ENCODE assay signal across 1 cellular context in the genomic region with DNA sequence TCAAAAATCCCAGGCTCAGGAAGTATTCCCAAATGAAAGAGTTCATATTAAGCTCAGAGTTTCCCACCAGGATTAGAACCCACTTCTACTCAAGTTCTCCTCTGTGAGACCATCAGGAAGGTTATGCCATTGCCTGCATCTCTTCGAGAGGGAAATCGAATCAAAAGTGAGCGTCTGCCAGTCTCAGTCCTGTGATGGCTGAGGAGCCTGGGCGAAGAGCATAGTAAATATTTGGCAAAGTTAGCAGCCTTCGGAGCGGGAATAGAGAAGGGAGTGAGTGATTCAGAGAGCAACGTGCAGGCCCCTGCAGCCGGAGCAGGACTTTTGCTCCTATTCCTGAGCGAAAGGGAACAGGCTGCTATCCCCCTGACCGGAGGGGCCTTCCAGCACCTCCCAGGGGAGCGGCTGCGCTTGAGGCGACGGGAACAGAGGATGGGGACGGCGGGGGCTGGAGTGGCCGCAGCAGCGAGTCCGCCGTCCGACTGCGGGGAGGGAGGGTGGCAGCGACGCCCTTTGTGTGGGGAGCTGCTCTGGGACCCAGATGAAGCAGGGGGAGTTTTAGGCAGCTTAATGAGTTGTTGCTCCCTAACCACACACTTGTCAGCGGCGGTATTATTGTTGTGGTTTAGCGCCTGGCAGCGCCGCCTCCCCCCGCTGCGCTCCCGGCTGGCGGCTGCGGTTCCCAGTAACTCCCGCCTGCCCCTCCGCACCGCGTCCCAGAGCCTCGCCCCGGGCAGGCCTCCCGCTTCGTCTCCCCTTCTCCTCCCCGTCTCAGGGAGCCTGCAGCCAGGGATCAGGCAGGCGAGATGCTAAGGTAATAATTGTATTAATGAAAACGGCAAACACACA.
TF ChIP-seq lines count a peak whose summit lies in the region.

No MANE protein-coding gene starts in this region.

TF ChIP-seq in HCT116, 20 proteins besides CTCF, POLR2A, EP300 and RAD21 (continued from another document):
- TF ChIP-seq, protein P1, sequence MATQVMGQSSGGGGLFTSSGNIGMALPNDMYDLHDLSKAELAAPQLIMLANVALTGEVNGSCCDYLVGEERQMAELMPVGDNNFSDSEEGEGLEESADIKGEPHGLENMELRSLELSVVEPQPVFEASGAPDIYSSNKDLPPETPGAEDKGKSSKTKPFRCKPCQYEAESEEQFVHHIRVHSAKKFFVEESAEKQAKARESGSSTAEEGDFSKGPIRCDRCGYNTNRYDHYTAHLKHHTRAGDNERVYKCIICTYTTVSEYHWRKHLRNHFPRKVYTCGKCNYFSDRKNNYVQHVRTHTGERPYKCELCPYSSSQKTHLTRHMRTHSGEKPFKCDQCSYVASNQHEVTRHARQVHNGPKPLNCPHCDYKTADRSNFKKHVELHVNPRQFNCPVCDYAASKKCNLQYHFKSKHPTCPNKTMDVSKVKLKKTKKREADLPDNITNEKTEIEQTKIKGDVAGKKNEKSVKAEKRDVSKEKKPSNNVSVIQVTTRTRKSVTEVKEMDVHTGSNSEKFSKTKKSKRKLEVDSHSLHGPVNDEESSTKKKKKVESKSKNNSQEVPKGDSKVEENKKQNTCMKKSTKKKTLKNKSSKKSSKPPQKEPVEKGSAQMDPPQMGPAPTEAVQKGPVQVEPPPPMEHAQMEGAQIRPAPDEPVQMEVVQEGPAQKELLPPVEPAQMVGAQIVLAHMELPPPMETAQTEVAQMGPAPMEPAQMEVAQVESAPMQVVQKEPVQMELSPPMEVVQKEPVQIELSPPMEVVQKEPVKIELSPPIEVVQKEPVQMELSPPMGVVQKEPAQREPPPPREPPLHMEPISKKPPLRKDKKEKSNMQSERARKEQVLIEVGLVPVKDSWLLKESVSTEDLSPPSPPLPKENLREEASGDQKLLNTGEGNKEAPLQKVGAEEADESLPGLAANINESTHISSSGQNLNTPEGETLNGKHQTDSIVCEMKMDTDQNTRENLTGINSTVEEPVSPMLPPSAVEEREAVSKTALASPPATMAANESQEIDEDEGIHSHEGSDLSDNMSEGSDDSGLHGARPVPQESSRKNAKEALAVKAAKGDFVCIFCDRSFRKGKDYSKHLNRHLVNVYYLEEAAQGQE (IDR thresholded peaks at IDR 0.05; ENCODE audit: low read depth), result no peak
- no peak for TF ChIP-seq CBX3 (IDR thresholded peaks at IDR 0.05; ENCODE audit: low read depth)
- TF ChIP-seq ZFX (IDR thresholded peaks at IDR 0.05), result no peak
- TF ChIP-seq FOSL1 (IDR thresholded peaks at IDR 0.05; ENCODE audit: low read depth), result no peak
- TF ChIP-seq, protein P2, sequence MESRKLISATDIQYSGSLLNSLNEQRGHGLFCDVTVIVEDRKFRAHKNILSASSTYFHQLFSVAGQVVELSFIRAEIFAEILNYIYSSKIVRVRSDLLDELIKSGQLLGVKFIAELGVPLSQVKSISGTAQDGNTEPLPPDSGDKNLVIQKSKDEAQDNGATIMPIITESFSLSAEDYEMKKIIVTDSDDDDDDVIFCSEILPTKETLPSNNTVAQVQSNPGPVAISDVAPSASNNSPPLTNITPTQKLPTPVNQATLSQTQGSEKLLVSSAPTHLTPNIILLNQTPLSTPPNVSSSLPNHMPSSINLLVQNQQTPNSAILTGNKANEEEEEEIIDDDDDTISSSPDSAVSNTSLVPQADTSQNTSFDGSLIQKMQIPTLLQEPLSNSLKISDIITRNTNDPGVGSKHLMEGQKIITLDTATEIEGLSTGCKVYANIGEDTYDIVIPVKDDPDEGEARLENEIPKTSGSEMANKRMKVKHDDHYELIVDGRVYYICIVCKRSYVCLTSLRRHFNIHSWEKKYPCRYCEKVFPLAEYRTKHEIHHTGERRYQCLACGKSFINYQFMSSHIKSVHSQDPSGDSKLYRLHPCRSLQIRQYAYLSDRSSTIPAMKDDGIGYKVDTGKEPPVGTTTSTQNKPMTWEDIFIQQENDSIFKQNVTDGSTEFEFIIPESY (IDR thresholded peaks at IDR 0.05; ENCODE audit: extremely low read depth, insufficient replicate concordance, low read length), result no peak
- peak; percentile 99 for TF ChIP-seq EZH2phosphoT487 (IDR thresholded peaks at IDR 0.05; ENCODE audit: borderline replicate concordance)
- TF ChIP-seq, protein P3, sequence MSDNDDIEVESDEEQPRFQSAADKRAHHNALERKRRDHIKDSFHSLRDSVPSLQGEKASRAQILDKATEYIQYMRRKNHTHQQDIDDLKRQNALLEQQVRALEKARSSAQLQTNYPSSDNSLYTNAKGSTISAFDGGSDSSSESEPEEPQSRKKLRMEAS (IDR thresholded peaks at IDR 0.05), result no peak
- no peak for TF ChIP-seq SIN3A (IDR thresholded peaks at IDR 0.05; ENCODE audit: low read depth)
- no peak for TF ChIP-seq SP1 (IDR thresholded peaks at IDR 0.05; ENCODE audit: low read depth)
- no peak for TF ChIP-seq ELF1 (IDR thresholded peaks at IDR 0.05; ENCODE audit: borderline replicate concordance, low read depth)
- peak; percentile 88 for TF ChIP-seq TCF7L2 (IDR thresholded peaks at IDR 0.05; ENCODE audit: borderline replicate concordance, extremely low read depth, insufficient read depth, insufficient read length)
- TF ChIP-seq EZH2 (IDR thresholded peaks at IDR 0.05), result peak; percentile 99; the same call in 1 of the 2 replicates
- no peak for TF ChIP-seq YY1 (IDR thresholded peaks at IDR 0.05; ENCODE audit: extremely low read depth, insufficient replicate concordance, low read depth, low read length)
